In genomic region chr2:9941196-9941995, GRCh38 we compare ENCODE assay signal across 15 cellular contexts. TPM values are rescaled to one million over a fixed set of nuclear protein-coding genes. Genes with fewer than 3 reads are reported as not detected.
DNase-seq lines count a peak whose midpoint lies in the region; ATAC-seq and FAIRE-seq lines count a peak whose summit lies in the region.
"Had no signal": no experiment of that assay in that cellular context is flagged by ENCODE, and none has a peak within 500 bp of the region (broad histone marks: within the 10 kb centered on the region; RNA-seq: fewer than 3 reads in every experiment).

No MANE protein-coding gene starts in this region.

- FAIRE-seq in RCC 7860 (lab: Jason Lieb, UNC): no peak
- FAIRE-seq: D721Med had no signal

- DNase-seq in GM04503 (ENCODE audit: low read depth): peak; percentile 49
- DNase-seq in RCC 7860 (ENCODE audit: low spot score): peak; percentile 21
- DNase-seq in non-pigmented ciliary epithelial cell (ENCODE audit: low read depth): peak; percentile 41
- no peak for DNase-seq in DMS114 treated with DMSO at 0.1 percent for 48 hours (lab: John Stamatoyannopoulos, UW; ENCODE audit: unreplicated experiment)
- no peak for DNase-seq in NCI-H446 treated with DMSO at 0.1 percent for 48 hours (lab: John Stamatoyannopoulos, UW)
- no peak for DNase-seq in effector CD8-positive, alpha-beta T cell (lab: John Stamatoyannopoulos, UW)
- DNase-seq: activated CD4-positive, alpha-beta T cell treated with anti-CD3 and anti-CD28 coated beads for 4 hours; activated naive CD8-positive, alpha-beta T cell treated with anti-CD3 and anti-CD28 coated beads for 36 hours; head of caudate nucleus; NCI-H1105; stimulated activated CD4-positive, alpha-beta T cell treated with anti-CD3 and anti-CD28 coated beads, Interleukin-12 subunit alpha, Interleukin-12 subunit beta, amount 100 ng/mL, for 4 hours had no signal

- peak; percentile 90 for ATAC-seq in esophagus mucosa
- ATAC-seq in GM21423 (IDR thresholded peaks at IDR 0.05; ENCODE audit: unreplicated experiment): no peak
- ATAC-seq: stimulated activated effector memory CD8-positive, alpha-beta T cell treated with anti-CD3 and anti-CD28 coated beads, Interleukin-12 subunit alpha, Interleukin-12 subunit beta, amount 100 ng/mL, for 72 hours had no signal

RNA-seq across cellular contexts. Expression of gene GRHL1, which starts 10.1 kb away (rescaled TPM):
- 123 TPM for total RNA-seq in esophagus mucosa

Comparison
In these comparisons a context has a peak if more than half of its experiments do, and no peak if none do; other contexts are left out.
1. DNase-seq: peak in GM04503 (single experiment), RCC 7860 (single experiment) and non-pigmented ciliary epithelial cell (single experiment); none in DMS114 treated with DMSO at 0.1 percent for 48 hours (single experiment), NCI-H446 treated with DMSO at 0.1 percent for 48 hours (single experiment) and effector CD8-positive, alpha-beta T cell (single experiment).